Comparison of ENCODE assay signal across 19 cellular contexts in genomic region chr7:105650382-105650729, GRCh38.
A peak's percentile ranks its signal among the peaks of the same experiment; 100 is the strongest.
DNase-seq lines count a peak whose midpoint lies in the region; ATAC-seq and TF ChIP-seq lines count a peak whose summit lies in the region.
"Had no signal": no experiment of that assay in that cellular context is flagged by ENCODE, and none has a peak within 500 bp of the region (broad histone marks: within the 10 kb centered on the region; RNA-seq: fewer than 3 reads in every experiment).

No MANE protein-coding gene starts in this region.

- H3K9me3 Mint-ChIP-seq in stimulated activated naive CD8-positive, alpha-beta T cell treated with anti-CD3 and anti-CD28 coated beads, Interleukin-15, amount 100 ng/mL, for 72 hours = no peaks in the 10 kb centered on the region
- no peaks in the 10 kb centered on the region for H3K9me3 Mint-ChIP-seq in WTC11
- H3K9me3 Mint-ChIP-seq in natural killer cell treated with Interleukin-12 subunit alpha and Interleukin-12 subunit beta and Interleukin-15 and Interleukin-18, amount 100 ng/mL, for 72 hours = no peaks in the 10 kb centered on the region
- H3K9me3 Mint-ChIP-seq: CD8-positive, alpha-beta memory T cell had no signal

- no peaks in the 10 kb centered on the region for H3K36me3 ChIP-seq in upper lobe of right lung

- no peak overlapping the region for H3K4me3 Mint-ChIP-seq in stimulated activated naive CD8-positive, alpha-beta T cell treated with anti-CD3 and anti-CD28 coated beads, Interleukin-15, amount 100 ng/mL, for 72 hours
- H3K4me3 Mint-ChIP-seq in WTC11 = no peak overlapping the region
- H3K4me3 Mint-ChIP-seq in natural killer cell treated with Interleukin-12 subunit alpha and Interleukin-12 subunit beta and Interleukin-15 and Interleukin-18, amount 100 ng/mL, for 72 hours = no peak overlapping the region
- H3K4me3 Mint-ChIP-seq: CD8-positive, alpha-beta memory T cell had no signal

- H3K27ac Mint-ChIP-seq in stimulated activated naive CD8-positive, alpha-beta T cell treated with anti-CD3 and anti-CD28 coated beads, Interleukin-15, amount 100 ng/mL, for 72 hours = no peak overlapping the region
- H3K27ac Mint-ChIP-seq in WTC11 = peak overlapping the region; percentile 23; the same call in 1 of the 2 replicates
- H3K27ac Mint-ChIP-seq in natural killer cell treated with Interleukin-12 subunit alpha and Interleukin-12 subunit beta and Interleukin-15 and Interleukin-18, amount 100 ng/mL, for 72 hours = no peak overlapping the region

- CTCF ChIA-PET in WTC11 (lab: Charles Lee) = no interaction called here

- TF ChIP-seq CTCF in WTC11 (IDR thresholded peaks at IDR 0.05) (no peak), upper lobe of right lung (IDR thresholded peaks at IDR 0.05) (no peak)

- peaks cover 12% of the 10 kb centered on the region for H3K4me1 ChIP-seq in upper lobe of right lung

- H3K36me3 Mint-ChIP-seq in WTC11 = peaks cover 17% of the 10 kb centered on the region
- no peaks in the 10 kb centered on the region for H3K36me3 Mint-ChIP-seq in natural killer cell treated with Interleukin-12 subunit alpha and Interleukin-12 subunit beta and Interleukin-15 and Interleukin-18, amount 100 ng/mL, for 72 hours

- peak; percentile 33 for ATAC-seq in stimulated activated naive CD8-positive, alpha-beta T cell treated with anti-CD3 and anti-CD28 coated beads, Interleukin-15, amount 100 ng/mL, for 72 hours
- ATAC-seq in stimulated activated naive CD8-positive, alpha-beta T cell treated with anti-CD3 and anti-CD28 coated beads, Interleukin-15, Interleukin-2, amounts not matched to agents 100 U/mL and 50 U/mL, for 24 hours = no peak
- no peak for ATAC-seq in WTC11
- no peak for ATAC-seq in upper lobe of right lung
- ATAC-seq in HG03095 (IDR thresholded peaks at IDR 0.05; ENCODE audit: unreplicated experiment) = no peak
- ATAC-seq in natural killer cell treated with Interleukin-12 subunit alpha and Interleukin-12 subunit beta and Interleukin-15 and Interleukin-18, amount 100 ng/mL, for 72 hours = no peak

- no peak overlapping the region for H3K4me3 ChIP-seq in upper lobe of right lung

- H3K4me1 Mint-ChIP-seq in stimulated activated naive CD8-positive, alpha-beta T cell treated with anti-CD3 and anti-CD28 coated beads, Interleukin-15, amount 100 ng/mL, for 72 hours = peaks cover 25% of the 10 kb centered on the region
- H3K4me1 Mint-ChIP-seq in WTC11 = peaks cover 77% of the 10 kb centered on the region
- H3K4me1 Mint-ChIP-seq in natural killer cell treated with Interleukin-12 subunit alpha and Interleukin-12 subunit beta and Interleukin-15 and Interleukin-18, amount 100 ng/mL, for 72 hours (ENCODE audit: low read depth in 2 of 2) = peaks cover 13 to 21% of the 10 kb centered on the region in 2 donors

- no peak overlapping the region for H3K27ac ChIP-seq in upper lobe of right lung

- POLR2A ChIA-PET in WTC11 (lab: Charles Lee) = no interaction called here

- H3K27me3 Mint-ChIP-seq in stimulated activated naive CD8-positive, alpha-beta T cell treated with anti-CD3 and anti-CD28 coated beads, Interleukin-15, amount 100 ng/mL, for 72 hours = no peaks in the 10 kb centered on the region
- no peaks in the 10 kb centered on the region for H3K27me3 Mint-ChIP-seq in WTC11 (ENCODE audit: low read depth)
- H3K27me3 Mint-ChIP-seq in natural killer cell treated with Interleukin-12 subunit alpha and Interleukin-12 subunit beta and Interleukin-15 and Interleukin-18, amount 100 ng/mL, for 72 hours = no peaks in the 10 kb centered on the region

- no peak for DNase-seq in stimulated activated naive CD8-positive, alpha-beta T cell treated with anti-CD3 and anti-CD28 coated beads, Interleukin-15, amount 100 ng/mL, for 72 hours
- no peak for DNase-seq in stimulated activated naive CD8-positive, alpha-beta T cell treated with anti-CD3 and anti-CD28 coated beads, Interleukin-15, Interleukin-2, amounts not matched to agents 100 U/mL and 50 U/mL, for 24 hours
- DNase-seq in LoVo (ENCODE audit: low spot score) (peak; percentile 32), WTC11 (ENCODE audit: low spot score) (no peak), upper lobe of right lung (peak; percentile 34), DMS53 treated with DMSO at 0.1 percent for 48 hours (lab: John Stamatoyannopoulos, UW; ENCODE audit: unreplicated experiment) (no peak)
- no peak for DNase-seq in natural killer cell treated with Interleukin-12 subunit alpha and Interleukin-12 subunit beta and Interleukin-15 and Interleukin-18, amount 100 ng/mL, for 72 hours (ENCODE audit: low spot score)
- DNase-seq: Calu3; CD8-positive, alpha-beta memory T cell; DMS153; GOT3; KG1; MV-4-11; NCI-H1105 treated with DMSO at 0.1 percent for 48 hours; NCI-H2029 treated with DMSO at 0.1 percent for 48 hours; NCI-H526; OCI-M1; SHP77 treated with DMSO at 0.1 percent for 48 hours had no signal

- H3K9me3 ChIP-seq in upper lobe of right lung = no peaks in the 10 kb centered on the region

- no peaks in the 10 kb centered on the region for H3K27me3 ChIP-seq in upper lobe of right lung

- intact Hi-C loops in upper lobe of right lung (cut with DNase I) = loop anchor here (10.0 kb wide), 2 partner anchors 354 to 394 kb away; no protein-coding TSS in a partner anchor

TF ChIP-seq in WTC11, 78 proteins besides CTCF, POLR2A, EP300 and RAD21 (continues in another document):
- no peak for TF ChIP-seq JUN (CRISPR knock-in tag; IDR thresholded peaks at IDR 0.05)
- TF ChIP-seq TCF7 (CRISPR knock-in tag; IDR thresholded peaks at IDR 0.05; ENCODE audit: low read depth) = no peak
- TF ChIP-seq ZSCAN18 (CRISPR knock-in tag; IDR thresholded peaks at IDR 0.05) = no peak
- TF ChIP-seq USF1 (CRISPR knock-in tag; IDR thresholded peaks at IDR 0.05) = no peak
- TF ChIP-seq HMGXB4 (CRISPR knock-in tag; IDR thresholded peaks at IDR 0.05) = no peak
- no peak for TF ChIP-seq IRF1 (CRISPR knock-in tag; IDR thresholded peaks at IDR 0.05)
- TF ChIP-seq TEAD4 (CRISPR knock-in tag; IDR thresholded peaks at IDR 0.05) = no peak
- no peak for TF ChIP-seq HMGA2 (CRISPR knock-in tag; IDR thresholded peaks at IDR 0.05)

Comparison
In these comparisons a context has a peak if more than half of its experiments do, and no peak if none do; other contexts are left out.
1. DNase-seq: peak in LoVo (single experiment) and upper lobe of right lung (single experiment); none in stimulated activated naive CD8-positive, alpha-beta T cell treated with anti-CD3 and anti-CD28 coated beads, Interleukin-15, amount 100 ng/mL, for 72 hours (0 of 2), stimulated activated naive CD8-positive, alpha-beta T cell treated with anti-CD3 and anti-CD28 coated beads, Interleukin-15, Interleukin-2, amounts not matched to agents 100 U/mL and 50 U/mL, for 24 hours (single experiment), WTC11 (single experiment), natural killer cell treated with Interleukin-12 subunit alpha and Interleukin-12 subunit beta and Interleukin-15 and Interleukin-18, amount 100 ng/mL, for 72 hours (single experiment) and DMS53 treated with DMSO at 0.1 percent for 48 hours (single experiment).